ENCODE assay signal across 8 cellular contexts in genomic region chr17:48592592-48592991, GRCh38. TPM values are rescaled to one million over a fixed set of nuclear protein-coding genes. Genes with fewer than 3 reads are reported as not detected.
A peak's percentile ranks its signal among the peaks of the same experiment; 100 is the strongest.
DNase-seq lines count a peak whose midpoint lies in the region; ATAC-seq and TF ChIP-seq lines count a peak whose summit lies in the region.

No MANE protein-coding gene starts in this region.

- no peak for ATAC-seq in stimulated activated naive CD8-positive, alpha-beta T cell treated with anti-CD3 and anti-CD28 coated beads, Interleukin-15, Interleukin-2, amounts not matched to agents 100 U/mL and 50 U/mL, for 24 hours
- no peak for ATAC-seq in HG02610 (IDR thresholded peaks at IDR 0.05; ENCODE audit: unreplicated experiment)
- ATAC-seq in GM21717 (IDR thresholded peaks at IDR 0.05; ENCODE audit: unreplicated experiment), result no peak
- no peak for ATAC-seq in GM21526 (IDR thresholded peaks at IDR 0.05; ENCODE audit: low FRiP score, unreplicated experiment)

- H3K36me3 ChIP-seq in ascending aorta, result peaks cover 0 to 8% of the 10 kb centered on the region in 2 donors
- peaks cover 23 to 29% of the 10 kb centered on the region in 2 donors for H3K36me3 ChIP-seq in mucosa of rectum (ENCODE audit: control insufficient read depth in 2 of 2, insufficient read depth in 2 of 2, low read length in 2 of 2)

- no peak overlapping the region for H3K27ac Mint-ChIP-seq in stimulated activated naive CD8-positive, alpha-beta T cell treated with anti-CD3 and anti-CD28 coated beads, Interleukin-15, Interleukin-2, amounts not matched to agents 100 ng/mL and 50 ng/mL, for 24 hours

- intact Hi-C loops in ascending aorta (cut with DNase I), result loop anchor here (2.0 kb wide), 1 partner anchor 240 kb away; no protein-coding TSS in a partner anchor

- H3K9ac ChIP-seq in mucosa of rectum (ENCODE audit: low read depth in 1 of 2, low read length in 2 of 2), result peak overlapping the region; percentile 35 to 57

- H3K9me3 Mint-ChIP-seq in stimulated activated naive CD8-positive, alpha-beta T cell treated with anti-CD3 and anti-CD28 coated beads, Interleukin-15, Interleukin-2, amounts not matched to agents 100 ng/mL and 50 ng/mL, for 24 hours, result no peaks in the 10 kb centered on the region

- H3K4me3 ChIP-seq in ascending aorta, result peak overlapping the region; percentile 5 to 65
- H3K4me3 ChIP-seq in mucosa of rectum (ENCODE audit: low read length in 2 of 2), result peak overlapping the region; percentile 53 to 69

- no peak for DNase-seq in stimulated activated naive CD8-positive, alpha-beta T cell treated with anti-CD3 and anti-CD28 coated beads, Interleukin-15, Interleukin-2, amounts not matched to agents 100 U/mL and 50 U/mL, for 24 hours
- DNase-seq in ascending aorta (ENCODE audit: low spot score in 2 of 2), result no peak
- DNase-seq in effector CD8-positive, alpha-beta T cell (lab: John Stamatoyannopoulos, UW), result no peak

- peaks cover 42% of the 10 kb centered on the region for H3K4me1 Mint-ChIP-seq in stimulated activated naive CD8-positive, alpha-beta T cell treated with anti-CD3 and anti-CD28 coated beads, Interleukin-15, Interleukin-2, amounts not matched to agents 100 ng/mL and 50 ng/mL, for 24 hours (ENCODE audit: low read depth)

- H3K27me3 ChIP-seq in ascending aorta (no peaks in the 10 kb centered on the region), mucosa of rectum (ENCODE audit: control insufficient read depth in 2 of 2, insufficient read depth in 2 of 2, low read length in 2 of 2) (peaks cover 0 to 2% of the 10 kb centered on the region in 2 donors)

- no peaks in the 10 kb centered on the region for H3K9me3 ChIP-seq in ascending aorta
- H3K9me3 ChIP-seq in mucosa of rectum (ENCODE audit: control insufficient read depth in 2 of 2, low read length in 2 of 2), result no peaks in the 10 kb centered on the region

- H3K27me3 Mint-ChIP-seq in stimulated activated naive CD8-positive, alpha-beta T cell treated with anti-CD3 and anti-CD28 coated beads, Interleukin-15, Interleukin-2, amounts not matched to agents 100 ng/mL and 50 ng/mL, for 24 hours, result peaks cover 88% of the 10 kb centered on the region

- H3K36me3 Mint-ChIP-seq in stimulated activated naive CD8-positive, alpha-beta T cell treated with anti-CD3 and anti-CD28 coated beads, Interleukin-15, Interleukin-2, amounts not matched to agents 100 ng/mL and 50 ng/mL, for 24 hours (ENCODE audit: low read depth), result no peaks in the 10 kb centered on the region

- TF ChIP-seq CTCF in ascending aorta (IDR thresholded peaks at IDR 0.05), result no peak

- H3K27ac ChIP-seq in ascending aorta, result peak overlapping the region; percentile 22 to 57
- H3K27ac ChIP-seq in mucosa of rectum (ENCODE audit: low read depth in 2 of 2, low read length in 2 of 2), result peak overlapping the region; percentile 57 to 87

- H3K4me3 Mint-ChIP-seq in stimulated activated naive CD8-positive, alpha-beta T cell treated with anti-CD3 and anti-CD28 coated beads, Interleukin-15, Interleukin-2, amounts not matched to agents 100 ng/mL and 50 ng/mL, for 24 hours, result peak overlapping the region; percentile 78

- H3K4me1 ChIP-seq in ascending aorta (peaks cover 9 to 14% of the 10 kb centered on the region in 2 donors), mucosa of rectum (ENCODE audit: control insufficient read depth in 2 of 2, insufficient read depth in 2 of 2, low read length in 2 of 2) (peaks cover 26 to 34% of the 10 kb centered on the region in 2 donors)

RNA-seq across cellular contexts. Expression of gene HOXB5, which starts 1.0 kb away (rescaled TPM):
- total RNA-seq in ascending aorta, result 0.53 TPM

RNA-seq across cellular contexts. Expression of gene HOXB3, which starts 2.6 kb away (rescaled TPM):
- total RNA-seq in ascending aorta, result 19.3 TPM

RNA-seq across cellular contexts. Expression of gene HOXB6, which starts 12.2 kb away (rescaled TPM):
- total RNA-seq in ascending aorta, result 5.1 TPM

RNA-seq across cellular contexts. Expression of gene HOXB4, which starts 14.4 kb away (rescaled TPM):
- total RNA-seq in ascending aorta, result 20.4 TPM

RNA-seq across cellular contexts. Expression of gene HOXB7, which starts 18.2 kb away (rescaled TPM):
- total RNA-seq in ascending aorta, result 15.0 TPM
